In genomic region chr10:128816726-128817125, GRCh38 we compare ENCODE assay signal across 31 cellular contexts.
DNase-seq lines count a peak whose midpoint lies in the region; ATAC-seq and TF ChIP-seq lines count a peak whose summit lies in the region.
"Had no signal": no experiment of that assay in that cellular context is flagged by ENCODE, and none has a peak within 500 bp of the region (broad histone marks: within the 10 kb centered on the region; RNA-seq: fewer than 3 reads in every experiment).

No MANE protein-coding gene starts in this region.

- H3K4me3 Mint-ChIP-seq in stimulated activated naive CD8-positive, alpha-beta T cell treated with anti-CD3 and anti-CD28 coated beads, Interleukin-15, amount 100 ng/mL, for 72 hours: no peak overlapping the region
- no peak overlapping the region for H3K4me3 Mint-ChIP-seq in osteocyte (ENCODE audit: unreplicated experiment)
- H3K4me3 Mint-ChIP-seq: B cell; CD14-positive monocyte; CD4-positive, alpha-beta memory T cell; CD4-positive, alpha-beta T cell; CD4-positive, CD25-positive, alpha-beta regulatory T cell; CD8-positive, alpha-beta T cell had no signal

- H3K9me3 Mint-ChIP-seq in stimulated activated naive CD8-positive, alpha-beta T cell treated with anti-CD3 and anti-CD28 coated beads, Interleukin-15, amount 100 ng/mL, for 72 hours: no peaks in the 10 kb centered on the region
- peaks cover 31% of the 10 kb centered on the region for H3K9me3 Mint-ChIP-seq in osteocyte (ENCODE audit: unreplicated experiment)
- H3K9me3 Mint-ChIP-seq: CD4-positive, alpha-beta T cell; CD8-positive, alpha-beta memory T cell; CD8-positive, alpha-beta T cell had no signal

- TF ChIP-seq CTCF in osteocyte (IDR thresholded peaks at IDR 0.05): no peak
- no peak for TF ChIP-seq CTCF in omental fat pad (IDR thresholded peaks at IDR 0.05)

- no peaks in the 10 kb centered on the region for H3K4me1 Mint-ChIP-seq in stimulated activated naive CD8-positive, alpha-beta T cell treated with anti-CD3 and anti-CD28 coated beads, Interleukin-15, amount 100 ng/mL, for 72 hours
- no peaks in the 10 kb centered on the region for H3K4me1 Mint-ChIP-seq in osteocyte (ENCODE audit: unreplicated experiment)
- H3K4me1 Mint-ChIP-seq: B cell; CD14-positive monocyte; CD4-positive, alpha-beta memory T cell; CD4-positive, CD25-positive, alpha-beta regulatory T cell; CD8-positive, alpha-beta memory T cell had no signal

- H3K36me3 Mint-ChIP-seq in osteocyte (ENCODE audit: unreplicated experiment): no peaks in the 10 kb centered on the region
- H3K36me3 Mint-ChIP-seq: CD14-positive monocyte; CD4-positive, alpha-beta memory T cell; CD4-positive, CD25-positive, alpha-beta regulatory T cell; CD8-positive, alpha-beta memory T cell; CD8-positive, alpha-beta T cell had no signal

- no peaks in the 10 kb centered on the region for H3K27me3 Mint-ChIP-seq in stimulated activated naive CD8-positive, alpha-beta T cell treated with anti-CD3 and anti-CD28 coated beads, Interleukin-15, amount 100 ng/mL, for 72 hours
- H3K27me3 Mint-ChIP-seq in osteocyte (ENCODE audit: unreplicated experiment): no peaks in the 10 kb centered on the region
- H3K27me3 Mint-ChIP-seq: CD4-positive, alpha-beta T cell had no signal

- DNase-seq in stimulated activated naive CD8-positive, alpha-beta T cell treated with anti-CD3 and anti-CD28 coated beads, Interleukin-15, amount 100 ng/mL, for 72 hours: no peak
- no peak for DNase-seq in stimulated activated naive CD8-positive, alpha-beta T cell treated with anti-CD3 and anti-CD28 coated beads, Interleukin-15, Interleukin-2, amounts not matched to agents 100 U/mL and 50 U/mL, for 24 hours
- DNase-seq in islet precursor cell: peak; percentile 17
- DNase-seq in left lobe of liver (ENCODE audit: low spot score): peak; percentile 28
- peak; percentile 68 for DNase-seq in osteocyte (ENCODE audit: extremely low spot score, unreplicated experiment)
- no peak for DNase-seq in AG08396 (ENCODE audit: low spot score)
- no peak for DNase-seq in omental fat pad (ENCODE audit: low spot score)
- DNase-seq in NCI-H187 (lab: John Stamatoyannopoulos, UW): no peak
- DNase-seq: 8988T; ACHN; AML-193; BE2C; C1 segment of cervical spinal cord; Caco-2; Calu3; CD4-positive, alpha-beta memory T cell; CD4-positive, alpha-beta T cell; CD4-positive, CD25-positive, alpha-beta regulatory T cell; CD8-positive, alpha-beta memory T cell; CD8-positive, alpha-beta T cell; COR-L47; DMS 273 treated with DMSO at 0.1 percent for 48 hours; DMS153; DMS53; DMS79; DMS79 treated with DMSO at 0.1 percent for 48 hours; DND-41; EL had no signal

- ATAC-seq in stimulated activated naive CD8-positive, alpha-beta T cell treated with anti-CD3 and anti-CD28 coated beads, Interleukin-15, amount 100 ng/mL, for 72 hours: peak; percentile 41
- no peak for ATAC-seq in stimulated activated naive CD8-positive, alpha-beta T cell treated with anti-CD3 and anti-CD28 coated beads, Interleukin-15, Interleukin-2, amounts not matched to agents 100 U/mL and 50 U/mL, for 24 hours
- ATAC-seq in left lobe of liver (no peak), omental fat pad (ENCODE audit: low FRiP score) (no peak)
- ATAC-seq: A549; CD8-positive, alpha-beta T cell had no signal

- no peak overlapping the region for H3K27ac Mint-ChIP-seq in stimulated activated naive CD8-positive, alpha-beta T cell treated with anti-CD3 and anti-CD28 coated beads, Interleukin-15, amount 100 ng/mL, for 72 hours
- no peak overlapping the region for H3K27ac Mint-ChIP-seq in osteocyte (ENCODE audit: unreplicated experiment)
- H3K27ac Mint-ChIP-seq: B cell; CD4-positive, alpha-beta memory T cell; CD4-positive, alpha-beta T cell; CD4-positive, CD25-positive, alpha-beta regulatory T cell; CD8-positive, alpha-beta memory T cell; CD8-positive, alpha-beta T cell had no signal

Comparison
In these comparisons a context has a peak if more than half of its experiments do, and no peak if none do; other contexts are left out.
1. DNase-seq: peak in islet precursor cell (single experiment), left lobe of liver (single experiment) and osteocyte (single experiment); none in stimulated activated naive CD8-positive, alpha-beta T cell treated with anti-CD3 and anti-CD28 coated beads, Interleukin-15, amount 100 ng/mL, for 72 hours (0 of 2), stimulated activated naive CD8-positive, alpha-beta T cell treated with anti-CD3 and anti-CD28 coated beads, Interleukin-15, Interleukin-2, amounts not matched to agents 100 U/mL and 50 U/mL, for 24 hours (single experiment), AG08396 (single experiment), omental fat pad (single experiment) and NCI-H187 (0 of 2).